ENCODE assay signal across 13 cellular contexts in the genomic region with DNA sequence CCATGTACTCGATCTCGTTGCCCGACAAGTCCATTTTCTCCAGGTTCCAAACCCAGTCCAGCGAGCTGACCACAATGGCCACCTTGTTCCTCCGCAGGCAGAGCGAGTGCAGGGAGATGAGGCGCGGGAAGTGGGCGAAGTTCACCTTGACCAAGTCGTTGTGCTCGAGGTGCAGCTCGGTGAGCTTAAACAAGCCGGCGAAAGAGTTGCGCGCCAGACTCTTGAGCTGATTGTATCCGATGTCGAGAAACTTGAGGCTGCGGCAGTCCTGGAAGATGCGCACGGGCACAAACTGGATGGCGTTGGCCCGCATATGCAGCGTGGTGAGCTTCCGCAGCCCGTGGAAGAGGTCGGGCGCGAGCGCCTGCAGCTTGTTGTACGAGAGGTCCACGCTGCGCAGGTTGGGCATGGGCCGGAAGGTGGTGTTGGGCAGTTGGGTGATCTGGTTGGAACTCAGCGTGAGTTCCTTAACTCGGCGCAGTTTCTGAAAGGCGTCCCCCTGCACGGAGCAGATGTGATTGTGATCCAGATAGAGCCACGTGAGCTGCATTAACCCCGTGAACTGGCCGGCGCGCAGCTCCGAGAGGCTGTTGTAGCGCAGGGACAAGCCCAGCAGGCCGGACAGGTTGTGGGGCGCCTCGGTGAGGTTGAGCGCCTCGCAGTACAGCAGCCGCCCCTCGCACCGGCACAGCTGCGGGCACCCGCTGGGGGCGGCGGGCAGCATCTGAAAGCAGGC. TPM values are rescaled to one million over a fixed set of nuclear protein-coding genes. Genes with fewer than 3 reads are reported as not detected.
A peak's percentile ranks its signal among the peaks of the same experiment; 100 is the strongest.
DNase-seq lines count a peak whose midpoint lies in the region; ATAC-seq, FAIRE-seq and TF ChIP-seq lines count a peak whose summit lies in the region.
"Had no signal": no experiment of that assay in that cellular context is flagged by ENCODE, and none has a peak within 500 bp of the region (broad histone marks: within the 10 kb centered on the region; RNA-seq: fewer than 3 reads in every experiment).

No MANE protein-coding gene starts in this region.

- no peak overlapping the region for H2AFZ ChIP-seq in trophoblast cell (ENCODE audit: insufficient read depth, low read length, poor library complexity)

- no peaks in the 10 kb centered on the region for H3K79me1 ChIP-seq in trophoblast cell (ENCODE audit: low read length)

- H3K14ac ChIP-seq in trophoblast cell (ENCODE audit: low read length) = no peak overlapping the region

- no peak overlapping the region for H4K91ac ChIP-seq in trophoblast cell (ENCODE audit: low read depth, low read length)

- no peak overlapping the region for H3K23ac ChIP-seq in trophoblast cell (ENCODE audit: low read length)

- peaks cover 32% of the 10 kb centered on the region for H3K27me3 ChIP-seq in trophoblast cell (ENCODE audit: insufficient read depth, low read length)

- no peak for FAIRE-seq in RCC 7860 (lab: Jason Lieb, UNC)

- in situ Hi-C loops in astrocyte of the cerebellum (cut with HindIII; ENCODE audit: low sequenced_read_pairs) = no loop called here

- H2BK12ac ChIP-seq in trophoblast cell (ENCODE audit: low read length) = no peak overlapping the region

- no peak overlapping the region for H2BK120ac ChIP-seq in trophoblast cell (ENCODE audit: insufficient read depth, low read length, poor library complexity)

- no peak overlapping the region for H2AK5ac ChIP-seq in trophoblast cell (ENCODE audit: low read length)

- WGBS in trophoblast cell (ENCODE audit: extremely low coverage, insufficient coverage, insufficient read length) = no CpG with 5 or more reads among the region's 58 CpGs

- DNase-seq in D341Med (ENCODE audit: low spot score) (peak; percentile 44), astrocyte of the cerebellum (ENCODE audit: low read depth) (no peak), trophoblast cell (no peak), RCC 7860 (ENCODE audit: low spot score) (no peak), activated T-cell treated with anti-CD3 and anti-CD28 coated beads for 4 hours (no peak), left lobe of liver (ENCODE audit: low spot score) (no peak)
- DNase-seq: activated naive CD4-positive, alpha-beta T cell treated with anti-CD3 and anti-CD28 coated beads for 36 hours; naive B cell had no signal

- no peaks in the 10 kb centered on the region for H3K9me3 ChIP-seq in iPS-18c (ENCODE audit: control insufficient read depth, insufficient read depth, low read length)
- peaks cover 5% of the 10 kb centered on the region for H3K9me3 ChIP-seq in trophoblast cell (ENCODE audit: insufficient read depth, low read depth, low read length)
- H3K9me3 ChIP-seq: MG63 had no signal

- no peak overlapping the region for H3K27ac ChIP-seq in trophoblast cell (ENCODE audit: low read depth, low read length)
- H3K27ac ChIP-seq: C4-2B, epithelial cell of prostate had no signal

- H3K4me2 ChIP-seq in trophoblast cell (ENCODE audit: low read length) = peak overlapping the region; percentile 76

- no peaks in the 10 kb centered on the region for H3K36me3 ChIP-seq in trophoblast cell (ENCODE audit: control insufficient read depth in 1 of 2, insufficient read depth in 2 of 2, low read length in 2 of 2)
- H3K36me3 ChIP-seq: MG63 had no signal

- H2BK5ac ChIP-seq in trophoblast cell (ENCODE audit: low read depth, low read length, poor library complexity) = no peak overlapping the region

- H3K79me2 ChIP-seq in trophoblast cell (ENCODE audit: control insufficient read depth, insufficient read depth, low read length, poor library complexity) = no peaks in the 10 kb centered on the region

- H3K4me1 ChIP-seq in trophoblast cell (ENCODE audit: control insufficient read depth in 1 of 2, insufficient read depth in 2 of 2, low read length in 2 of 2) = peaks cover 6 to 9% of the 10 kb centered on the region in 2 experiments

- no peak overlapping the region for H3K9ac ChIP-seq in trophoblast cell (ENCODE audit: low read length)

- no peak for TF ChIP-seq CTCF in astrocyte of the cerebellum (IDR thresholded peaks at IDR 0.05; ENCODE audit: low read depth, low read length, missing control alignments)

- H3K4ac ChIP-seq in trophoblast cell (ENCODE audit: low read depth, low read length) = no peak overlapping the region

- no peak for ATAC-seq in left lobe of liver
- ATAC-seq in GM21529 (IDR thresholded peaks at IDR 0.05; ENCODE audit: unreplicated experiment) = no peak

- H3K18ac ChIP-seq in trophoblast cell (ENCODE audit: low read length) = no peak overlapping the region

- H4K12ac ChIP-seq in trophoblast cell (ENCODE audit: low read depth, low read length) = no peak overlapping the region

- H3K4me3 ChIP-seq in astrocyte of the cerebellum (ENCODE audit: low read depth, low read length) (peak overlapping the region; percentile 37), iPS-18c (ENCODE audit: insufficient read depth, low read depth, low read length) (peak overlapping the region; percentile 57), trophoblast cell (ENCODE audit: low read depth, low read length) (no peak overlapping the region)
- H3K4me3 ChIP-seq: MG63 had no signal

- no peak overlapping the region for H4K8ac ChIP-seq in trophoblast cell (ENCODE audit: low read depth, low read length)

RNA-seq across cellular contexts. Expression of a gene that starts 1.4 kb away (rescaled TPM):
- 0.25 TPM in 2 replicates for polyA plus RNA-seq in trophoblast cell (2013)
- not detected for total RNA-seq in left lobe of liver
- total RNA-seq: activated naive CD4-positive, alpha-beta T cell treated with anti-CD3 and anti-CD28 coated beads for 36 hours had no signal
